ENCODE assay signal across 8 cellular contexts in genomic region chr15:90400005-90400758, GRCh38. TPM values are rescaled to one million over a fixed set of nuclear protein-coding genes. Genes with fewer than 3 reads are reported as not detected.
DNase-seq lines count a peak whose midpoint lies in the region; ATAC-seq and TF ChIP-seq lines count a peak whose summit lies in the region.

No MANE protein-coding gene starts in this region.

- no peaks in the 10 kb centered on the region for H3K9me3 ChIP-seq in endocrine pancreas (ENCODE audit: control insufficient read depth, low read length)
- H3K9me3 ChIP-seq in psoas muscle, result no peaks in the 10 kb centered on the region

- H3K4me3 ChIP-seq in endocrine pancreas (ENCODE audit: control insufficient read depth, insufficient read depth, low read length), result peak overlapping the region; percentile 19
- peak overlapping the region; percentile 38 for H3K4me3 ChIP-seq in psoas muscle

- WGBS in psoas muscle, 3 donors, result 52 to 57% (median 53%) methylated on average over 7 of the region's 7 CpGs

- peaks cover 30% of the 10 kb centered on the region for H3K4me1 ChIP-seq in endocrine pancreas (ENCODE audit: control insufficient read depth, insufficient read depth, low read length)
- H3K4me1 ChIP-seq in psoas muscle, result peaks cover 90% of the 10 kb centered on the region

- H3K27ac ChIP-seq in psoas muscle, result peak overlapping the region; percentile 86

- intact Hi-C loops in psoas muscle (cut with DNase I), result no loop called here

- no peak overlapping the region for H3K9ac ChIP-seq in endocrine pancreas (ENCODE audit: control insufficient read depth, insufficient read depth, low read length)

- ATAC-seq in GM18511 (IDR thresholded peaks at IDR 0.05; ENCODE audit: unreplicated experiment) (peak; percentile 12), psoas muscle (peak; percentile 30 to 52 (median 44)), HG03045 (IDR thresholded peaks at IDR 0.05; ENCODE audit: unreplicated experiment) (no peak)

- H3K27me3 ChIP-seq in endocrine pancreas (ENCODE audit: control insufficient read depth, insufficient read depth, low read length), result no peaks in the 10 kb centered on the region
- H3K27me3 ChIP-seq in psoas muscle (ENCODE audit: insufficient read depth in 3 of 3, low read length in 2 of 3), result no peaks in the 10 kb centered on the region

- H3K36me3 ChIP-seq in endocrine pancreas (ENCODE audit: control insufficient read depth, insufficient read depth, low read length), result no peaks in the 10 kb centered on the region
- no peaks in the 10 kb centered on the region for H3K36me3 ChIP-seq in psoas muscle (ENCODE audit: insufficient read depth in 1 of 2, low read depth in 1 of 2)

- TF ChIP-seq CTCF in psoas muscle (IDR thresholded peaks at IDR 0.05), result no peak

- peak; percentile 29 to 51 for DNase-seq in NOMO-1 (lab: John Stamatoyannopoulos, UW; ENCODE audit: unreplicated experiment in 2 of 2)
- no peak for DNase-seq in psoas muscle
- DNase-seq in NCI-H2227 (lab: John Stamatoyannopoulos, UW; ENCODE audit: unreplicated experiment), result no peak
- no peak for DNase-seq in GM03348 (ENCODE audit: low spot score)
- DNase-seq in iPS-NIHi7 (ENCODE audit: extremely low spot score), result no peak

RNA-seq across cellular contexts. Expression of gene IQGAP1, which starts 12.1 kb away (rescaled TPM):
- total RNA-seq in psoas muscle, result 10 to 100 TPM; 39.7 to 72.2 (median 50.6) TPM
- 10 to 100 TPM; 31.1 to 58.7 (median 37.7) TPM for polyA plus RNA-seq in psoas muscle

RNA-seq across cellular contexts. Expression of gene ZNF774, which starts 48.1 kb away (rescaled TPM):
- total RNA-seq in psoas muscle, result 10 to 100 TPM in 2 of 4 donors, 1 to 10 TPM in 2; 7.6 to 19.6 (median 11.8) TPM
- polyA plus RNA-seq in psoas muscle, result 1 to 10 TPM; 2.8 to 7.9 (median 4.3) TPM

Comparison
In these comparisons a context has a peak if more than half of its experiments do, and no peak if none do; other contexts are left out.
1. DNase-seq: peak in NOMO-1 (2 of 2); none in psoas muscle (0 of 2), NCI-H2227 (single experiment), GM03348 (single experiment) and iPS-NIHi7 (single experiment).